14 cellular contexts compared by ENCODE assay signal in genomic region chr1:192529811-192530210, GRCh38. TPM values are rescaled to one million over a fixed set of nuclear protein-coding genes. Genes with fewer than 3 reads are reported as not detected.
DNase-seq lines count a peak whose midpoint lies in the region; ATAC-seq and TF ChIP-seq lines count a peak whose summit lies in the region.
"Had no signal": no experiment of that assay in that cellular context is flagged by ENCODE, and none has a peak within 500 bp of the region (broad histone marks: within the 10 kb centered on the region; RNA-seq: fewer than 3 reads in every experiment).

No MANE protein-coding gene starts in this region.

- H3K4me3 ChIP-seq in mesodermal cell (ENCODE audit: extremely low read depth, insufficient read depth, low read length, poor library complexity, severe bottlenecking) (no peak overlapping the region), uterus (no peak overlapping the region)
- H3K4me3 ChIP-seq: upper lobe of right lung had no signal

- DNase-seq in activated naive CD4-positive, alpha-beta T cell (lab: John Stamatoyannopoulos, UW): no peak
- DNase-seq in activated naive CD8-positive, alpha-beta T cell treated with anti-CD3 and anti-CD28 coated beads, Interleukin-2, amount 10 ng/mL, durations not matched to agents 7 days and 5 days: no peak
- DNase-seq in uterus (no peak), medulla oblongata (ENCODE audit: extremely low spot score) (no peak), NCI-H146 treated with DMSO at 0.1 percent for 48 hours (lab: John Stamatoyannopoulos, UW; ENCODE audit: unreplicated experiment) (no peak)
- DNase-seq: activated T-cell treated with anti-CD3 and anti-CD28 coated beads, Interleukin-2, amount 50 U/mL, for 1 hour; NCI-H1048; NCI-H510A; upper lobe of right lung had no signal

- POLR2A ChIA-PET in activated naive CD8-positive, alpha-beta T cell treated with anti-CD3 and anti-CD28 coated beads, Interleukin-2, amount 10 ng/mL, durations not matched to agents 7 days and 5 days (lab: Charles Lee): interaction anchor here (1.3 kb wide), 1 partner anchor 13 kb away, joined by 3 read pairs; no protein-coding TSS in a partner anchor

- intact Hi-C loops in uterus (cut with DNase I; ENCODE audit: low total_unique reads): no loop called here

- no peak for TF ChIP-seq POLR2A in uterus (IDR thresholded peaks at IDR 0.05)

- no peak for TF ChIP-seq CTCF in uterus (IDR thresholded peaks at IDR 0.05)

- H3K27ac ChIP-seq in mesodermal cell (ENCODE audit: low read depth, low read length, severe bottlenecking) (peak overlapping the region; percentile 43), uterus (peak overlapping the region; percentile 66 to 70)
- H3K27ac ChIP-seq: upper lobe of right lung had no signal

- no peaks in the 10 kb centered on the region for H3K27me3 ChIP-seq in uterus
- H3K27me3 ChIP-seq: upper lobe of right lung had no signal

- ATAC-seq in activated naive CD8-positive, alpha-beta T cell treated with anti-CD3 and anti-CD28 coated beads, Interleukin-2, amount 10 ng/mL, durations not matched to agents 7 days and 5 days (ENCODE audit: low read depth): no peak
- no peak for ATAC-seq in HG03108 (IDR thresholded peaks at IDR 0.05; ENCODE audit: unreplicated experiment)

- H3K9me3 ChIP-seq in mesodermal cell (ENCODE audit: control insufficient read depth, low read length) (peaks cover 12% of the 10 kb centered on the region), uterus (no peaks in the 10 kb centered on the region)
- H3K9me3 ChIP-seq: upper lobe of right lung had no signal

- H3K4me1 ChIP-seq in mesodermal cell (ENCODE audit: control insufficient read depth, insufficient read depth, low read length, poor library complexity, severe bottlenecking) (peaks cover 36% of the 10 kb centered on the region), uterus (no peaks in the 10 kb centered on the region)
- H3K4me1 ChIP-seq: upper lobe of right lung had no signal

- WGBS in mesodermal cell (ENCODE audit: insufficient coverage in 2 of 2), 2 experiments: no CpG with 5 or more reads among the region's 1 CpG

- peaks cover 30% of the 10 kb centered on the region for H3K4me1 Mint-ChIP-seq in activated naive CD4-positive, alpha-beta T cell treated with anti-CD3 and anti-CD28 coated beads, Interleukin-2, amount 50 U/mL, for 24 hours
- peaks cover 17% of the 10 kb centered on the region for H3K4me1 Mint-ChIP-seq in activated naive CD8-positive, alpha-beta T cell treated with anti-CD3 and anti-CD28 coated beads, Interleukin-2, amount 10 ng/mL, durations not matched to agents 7 days and 5 days

- peak overlapping the region; percentile 49 for H3K27ac Mint-ChIP-seq in activated naive CD4-positive, alpha-beta T cell treated with anti-CD3 and anti-CD28 coated beads, Interleukin-2, amount 50 U/mL, for 24 hours
- H3K27ac Mint-ChIP-seq in activated naive CD8-positive, alpha-beta T cell treated with anti-CD3 and anti-CD28 coated beads, Interleukin-2, amount 10 ng/mL, durations not matched to agents 7 days and 5 days: no peak overlapping the region

- no peaks in the 10 kb centered on the region for H3K27me3 Mint-ChIP-seq in activated naive CD4-positive, alpha-beta T cell treated with anti-CD3 and anti-CD28 coated beads, Interleukin-2, amount 50 U/mL, for 24 hours
- no peaks in the 10 kb centered on the region for H3K27me3 Mint-ChIP-seq in activated naive CD8-positive, alpha-beta T cell treated with anti-CD3 and anti-CD28 coated beads, Interleukin-2, amount 10 ng/mL, durations not matched to agents 7 days and 5 days

- H3K9me3 Mint-ChIP-seq in activated naive CD4-positive, alpha-beta T cell treated with anti-CD3 and anti-CD28 coated beads, Interleukin-2, amount 50 U/mL, for 24 hours: peaks cover 5% of the 10 kb centered on the region
- H3K9me3 Mint-ChIP-seq in activated naive CD8-positive, alpha-beta T cell treated with anti-CD3 and anti-CD28 coated beads, Interleukin-2, amount 10 ng/mL, durations not matched to agents 7 days and 5 days: peaks cover 2% of the 10 kb centered on the region

- H3K36me3 Mint-ChIP-seq in activated naive CD4-positive, alpha-beta T cell treated with anti-CD3 and anti-CD28 coated beads, Interleukin-2, amount 50 U/mL, for 24 hours: no peaks in the 10 kb centered on the region
- H3K36me3 Mint-ChIP-seq in activated naive CD8-positive, alpha-beta T cell treated with anti-CD3 and anti-CD28 coated beads, Interleukin-2, amount 10 ng/mL, durations not matched to agents 7 days and 5 days: peaks cover 9% of the 10 kb centered on the region

- H3K36me3 ChIP-seq in mesodermal cell (ENCODE audit: control insufficient read depth, insufficient read depth, low read length) (no peaks in the 10 kb centered on the region), uterus (no peaks in the 10 kb centered on the region)
- H3K36me3 ChIP-seq: upper lobe of right lung had no signal

- peak overlapping the region; percentile 45 for H3K4me3 Mint-ChIP-seq in activated naive CD4-positive, alpha-beta T cell treated with anti-CD3 and anti-CD28 coated beads, Interleukin-2, amount 50 U/mL, for 24 hours
- peak overlapping the region; percentile 12 for H3K4me3 Mint-ChIP-seq in activated naive CD8-positive, alpha-beta T cell treated with anti-CD3 and anti-CD28 coated beads, Interleukin-2, amount 10 ng/mL, durations not matched to agents 7 days and 5 days
- H3K4me3 Mint-ChIP-seq: neural crest cell had no signal

RNA-seq across cellular contexts. Expression of gene RGS1, which starts 45.8 kb away (rescaled TPM):
- total RNA-seq in activated naive CD8-positive, alpha-beta T cell treated with anti-CD3 and anti-CD28 coated beads, Interleukin-2, amount 10 ng/mL, durations not matched to agents 7 days and 5 days: 10 to 100 TPM; 10.1 to 15.3 TPM
- 9.3 TPM for polyA plus RNA-seq in mesodermal cell (2013, experiment 1 of 2)
- 14.9 TPM for polyA plus RNA-seq in mesodermal cell (2013, experiment 2 of 2)
- total RNA-seq in uterus: 10 to 100 TPM; 10.7 to 31.5 (median 23.7) TPM
- total RNA-seq: HT-29, neural crest cell had no signal
